22 cellular contexts compared by ENCODE assay signal in genomic region chr1:233368784-233369120, GRCh38. TPM values are rescaled to one million over a fixed set of nuclear protein-coding genes. Genes with fewer than 3 reads are reported as not detected.
A peak's percentile ranks its signal among the peaks of the same experiment; 100 is the strongest.
DNase-seq lines count a peak whose midpoint lies in the region; ATAC-seq, FAIRE-seq and TF ChIP-seq lines count a peak whose summit lies in the region.
"Had no signal": no experiment of that assay in that cellular context is flagged by ENCODE, and none has a peak within 500 bp of the region (broad histone marks: within the 10 kb centered on the region; RNA-seq: fewer than 3 reads in every experiment).

No MANE protein-coding gene starts in this region.

- no peak for TF ChIP-seq EP300 in A549 (IDR thresholded peaks at IDR 0.05)
- TF ChIP-seq EP300 in K562 (IDR thresholded peaks at IDR 0.05; ENCODE audit: low read length), result no peak

- no peak for ATAC-seq in A549
- ATAC-seq in HCT116, result no peak
- no peak for ATAC-seq in K562
- ATAC-seq in GM21529 (IDR thresholded peaks at IDR 0.05; ENCODE audit: unreplicated experiment), result no peak
- no peak for ATAC-seq in GM19023 (IDR thresholded peaks at IDR 0.05; ENCODE audit: unreplicated experiment)
- ATAC-seq: Panc1 had no signal

- peak overlapping the region; percentile 75 for H3K4me2 ChIP-seq in A549
- peak overlapping the region; percentile 60; the same call in 1 of the 2 replicates for H3K4me2 ChIP-seq in HCT116 (ENCODE audit: low read length)
- H3K4me2 ChIP-seq in K562 (ENCODE audit: insufficient read depth, low read length), result no peak overlapping the region
- H3K4me2 ChIP-seq: BLaER1 had no signal

- in situ Hi-C loops in K562 (cut with MboI), result no loop called here

- TF ChIP-seq RAD21 in A549 (conservative IDR thresholded peaks at IDR 0.05 in 1 of 2, IDR thresholded peaks at IDR 0.05 in 1 of 2), result no peak
- no peak for TF ChIP-seq RAD21 in HCT116 (IDR thresholded peaks at IDR 0.05; ENCODE audit: low read depth)
- TF ChIP-seq RAD21 in K562 (CRISPR knock-in tag; conservative IDR thresholded peaks at IDR 0.05 in 1 of 2, IDR thresholded peaks at IDR 0.05 in 1 of 2), result no peak

- TF ChIP-seq CTCF in A549 (IDR thresholded peaks at IDR 0.05) (no peak), HCT116 (IDR thresholded peaks at IDR 0.05 in 2 of 3, conservative IDR thresholded peaks at IDR 0.05 in 1 of 3; ENCODE audit: borderline replicate concordance in 1 of 3, insufficient read depth in 1 of 3, low read depth in 2 of 3, low read length in 2 of 3) (no peak), K562 (IDR thresholded peaks at IDR 0.05 in 2 of 3, conservative IDR thresholded peaks at IDR 0.05 in 1 of 3; ENCODE audit: insufficient read depth in 2 of 3, low read depth in 1 of 3, low read length in 3 of 3) (no peak), nephron (IDR thresholded peaks at IDR 0.05; ENCODE audit: unreplicated experiment in 3 of 3) (no peak)

- no peak overlapping the region for H3K4me3 ChIP-seq in A549
- no peak overlapping the region for H3K4me3 ChIP-seq in HCT116 (replicated peaks in 1 of 2; ENCODE audit: low read depth in 1 of 2, low read length in 2 of 2)
- H3K4me3 ChIP-seq in K562, result no peak overlapping the region
- H3K4me3 ChIP-seq: BLaER1, SK-N-MC had no signal

- BruUV-seq in HCT116 (replicated peaks; lab: Mats Ljungman, UMichigan) (no TSS peak), K562 (replicated peaks; lab: Mats Ljungman, UMichigan) (no TSS peak)

- peak overlapping the region; percentile 77 to 92 (median 85) for H3K27ac Mint-ChIP-seq in nephron
- H3K27ac Mint-ChIP-seq: CD8-positive, alpha-beta memory T cell had no signal

- no peak for DNase-seq in A549 (ENCODE audit: low read depth in 1 of 2, low spot score in 1 of 2)
- no peak for DNase-seq in HCT116 (ENCODE audit: low read depth, low spot score)
- DNase-seq in K562 (ENCODE audit: extremely low read depth in 1 of 4, low spot score in 3 of 4), result no peak
- no peak for DNase-seq in HTR-8/SVneo (ENCODE audit: insufficient read length, low spot score)
- DNase-seq in NCI-H2029 treated with DMSO at 0.1 percent for 48 hours (lab: John Stamatoyannopoulos, UW), result no peak
- DNase-seq: 8988T; CD8-positive, alpha-beta memory T cell; DMS 273 treated with DMSO at 0.1 percent for 48 hours; MV-4-11; NCI-H1436 treated with DMSO at 0.1 percent for 48 hours; NCI-H2081 treated with DMSO at 0.1 percent for 48 hours; NCI-H510A treated with DMSO at 0.1 percent for 48 hours; NCI-H82; Right ventricle myocardium superior had no signal

- H3K4me1 ChIP-seq in A549 (peaks cover 55% of the 10 kb centered on the region), HCT116 (ENCODE audit: control insufficient read depth in 1 of 2, insufficient read depth in 2 of 2, low read length in 2 of 2) (peaks cover 25 to 37% of the 10 kb centered on the region in 2 experiments), K562 (replicated peaks in 1 of 2; ENCODE audit: control insufficient read depth in 2 of 2, insufficient read depth in 2 of 2, low read length in 2 of 2) (no peaks in the 10 kb centered on the region)
- H3K4me1 ChIP-seq: BLaER1 had no signal

- FAIRE-seq in A549 (lab: Jason Lieb, UNC), result no peak
- no peak for FAIRE-seq in K562 (lab: Jason Lieb, UNC)
- FAIRE-seq in HTR-8/SVneo (lab: Jason Lieb, UNC), result no peak
- FAIRE-seq: GM12892, H54 had no signal

- H3K27ac ChIP-seq in A549, result peak overlapping the region; percentile 74 to 85
- no peak overlapping the region for H3K27ac ChIP-seq in HCT116 (ENCODE audit: low read depth, low read length)
- H3K27ac ChIP-seq in K562 (ENCODE audit: extremely low read depth, low read depth, low read length), result no peak overlapping the region
- H3K27ac ChIP-seq: BLaER1, SK-N-MC had no signal

- H3K79me2 ChIP-seq in HCT116 (ENCODE audit: insufficient read depth, low read length) (peaks cover 25% of the 10 kb centered on the region; the same call in 1 of the 2 replicates), K562 (ENCODE audit: control insufficient read depth, insufficient read depth, low read length) (no peaks in the 10 kb centered on the region)

- RAD21 ChIA-PET in HCT116 (lab: Charles Lee; ENCODE audit: low non-redundant PET in 1 of 2, low total read pairs in 2 of 2, uncharacterized antibody in 2 of 2, unreplicated experiment in 2 of 2), result interaction anchor here in 1 of 2 experiments (0.7 kb wide), 1 partner anchor 139 kb away, joined by 6 read pairs; no protein-coding TSS in a partner anchor

- H3K36me3 ChIP-seq in HCT116 (ENCODE audit: control insufficient read depth in 1 of 2, insufficient read depth in 2 of 2, low read length in 2 of 2) (peaks cover 4 to 8% of the 10 kb centered on the region in 2 experiments; a peak in 1 of 4 replicates), K562 (ENCODE audit: control insufficient read depth, insufficient read depth, low read length) (no peaks in the 10 kb centered on the region)

- peaks cover 31% of the 10 kb centered on the region for H3K4me1 Mint-ChIP-seq in nephron
- H3K4me1 Mint-ChIP-seq: CD8-positive, alpha-beta memory T cell had no signal

- no peaks in the 10 kb centered on the region for H3K9me2 ChIP-seq in HCT116 (ENCODE audit: insufficient read depth)

- H3K9me1 ChIP-seq in K562 (ENCODE audit: control insufficient read depth, insufficient read depth, low read length), result no peaks in the 10 kb centered on the region

- CTCF ChIA-PET in A549 (lab: Yijun Ruan, JAX) (interaction anchor here (1.2 kb wide), 1 partner anchor 9 kb away, joined by 3 read pairs; no protein-coding TSS in a partner anchor), HCT116 (lab: Charles Lee) (no interaction called here), K562 (lab: Yijun Ruan, JAX; ENCODE audit: low intra/inter-chr PET ratio) (no interaction called here)

- H4K20me1 ChIP-seq in HCT116 (ENCODE audit: insufficient read depth), result peaks cover 7% of the 10 kb centered on the region; the same call in 1 of the 2 replicates
- H4K20me1 ChIP-seq in K562 (replicated peaks; ENCODE audit: control insufficient read depth, insufficient read depth, low read length), result no peaks in the 10 kb centered on the region
- H4K20me1 ChIP-seq: BLaER1 had no signal

- H3K36me3 Mint-ChIP-seq in nephron (ENCODE audit: low read depth), result no peaks in the 10 kb centered on the region

- 83% methylated on average over 1 of the region's 1 CpG for WGBS in A549 (ENCODE audit: missing lambda C conversion rate)
- WGBS in K562 (ENCODE audit: insufficient coverage, low coverage, missing lambda C conversion rate), result 0% methylated on average over 1 of the region's 1 CpG

- H3K9me3 Mint-ChIP-seq in nephron, result no peaks in the 10 kb centered on the region
- H3K9me3 Mint-ChIP-seq: CD8-positive, alpha-beta memory T cell had no signal

- peaks cover 3% of the 10 kb centered on the region for H3K27me3 Mint-ChIP-seq in nephron (ENCODE audit: low read depth)

- H3K4me3 Mint-ChIP-seq in nephron, result no peak overlapping the region
- H3K4me3 Mint-ChIP-seq: CD8-positive, alpha-beta memory T cell had no signal

- POLR2A ChIA-PET in A549 (lab: Yijun Ruan, JAX) (no interaction called here), HCT116 (lab: Charles Lee) (no interaction called here), K562 (lab: Yijun Ruan, JAX) (no interaction called here)

- H2AFZ ChIP-seq in HCT116 (ENCODE audit: low read depth, low read length, poor library complexity, severe bottlenecking) (no peak overlapping the region), K562 (ENCODE audit: low read depth, low read length) (no peak overlapping the region)

- H3K27me3 ChIP-seq in HCT116 (ENCODE audit: insufficient read depth, low read length), result no peaks in the 10 kb centered on the region
- peaks cover 10 to 18% of the 10 kb centered on the region in 2 experiments; a peak in 3 of 5 replicates for H3K27me3 ChIP-seq in K562 (ENCODE audit: control insufficient read depth in 2 of 2, insufficient read depth in 2 of 2, low read length in 2 of 2)
- H3K27me3 ChIP-seq: BLaER1 had no signal

- TF ChIP-seq POLR2A in A549 (IDR thresholded peaks at IDR 0.05; ENCODE audit: low read length) (no peak), HCT116 (IDR thresholded peaks at IDR 0.05; ENCODE audit: borderline replicate concordance, extremely low read depth, insufficient read depth, insufficient read length) (no peak), K562 (conservative IDR thresholded peaks at IDR 0.05) (no peak)

- H3K9me3 ChIP-seq in A549 (no peaks in the 10 kb centered on the region), HCT116 (ENCODE audit: control insufficient read depth in 1 of 2, insufficient read depth in 1 of 2, low read depth in 1 of 2, low read length in 2 of 2) (no peaks in the 10 kb centered on the region), K562 (replicated peaks; ENCODE audit: control insufficient read depth, insufficient read depth, low read depth, low read length) (no peaks in the 10 kb centered on the region)
- H3K9me3 ChIP-seq: BLaER1 had no signal

- no peak overlapping the region for H3K9ac ChIP-seq in HCT116 (ENCODE audit: low read length)
- H3K9ac ChIP-seq in K562 (ENCODE audit: insufficient read depth in 1 of 2, low read depth in 2 of 2, low read length in 2 of 2), result no peak overlapping the region
- H3K9ac ChIP-seq: BLaER1 had no signal

- intact Hi-C loops in HCT116 (cut with micrococcal nuclease) (loop anchor here (5.0 kb wide), 1 partner anchor 66 kb away; no protein-coding TSS in a partner anchor), K562 (cut with micrococcal nuclease) (no loop called here)

RNA-seq across cellular contexts. Expression of gene MAP3K21, which starts 41.2 kb away (rescaled TPM):
- polyA plus RNA-seq in A549 (2011; rRNA removed) (23.5 and 26.9 TPM in 2 replicates), A549 (2017; fragmentation: RNase III; extraction: RNeasy Plus Mini Kit Qiagen cat#74134 plus additional on column Dnase treatment) (14.0 to 14.4 TPM (median 14.2 TPM) in 3 replicates), K562 (2011; rRNA removed) (0.27 and 0.86 TPM in 2 replicates), K562 (2014; fragmentation: Illumina TruSeq; extraction: Trizol) (0.46 and 0.49 TPM in 2 replicates), K562 (2014; fragmentation: Nextera tagmentation; extraction: Ambion mirVana) (under 1 TPM; 0.24 to 0.34 TPM), K562 (2014; rRNA removed) (0.45 and 0.65 TPM in 2 replicates)
- polyA plus RNA-seq in A549 (2012; cell fraction: cytosol; rRNA removed), result 12.4 and 14.9 TPM in 2 replicates
- 21.3 and 22.7 TPM in 2 replicates for polyA plus RNA-seq in A549 (2012; cell fraction: nucleus; rRNA removed)
- 30.4 and 34.4 TPM in 2 replicates for polyA minus RNA-seq in A549 (2011; rRNA and poly(A)+ RNA removed)
- total RNA-seq in HCT116 (2021; ENCODE audit: unreplicated experiment) (19.1 TPM), K562 (2014; rRNA removed) (0.23 and 0.57 TPM in 2 replicates), K562 (2014; rRNA removed; fragmentation: Illumina TruSeq; extraction: Trizol) (0.58 and 0.67 TPM in 2 replicates), K562 (2015; rRNA removed; fragmentation: Illumina TruSeq; extraction: Trizol) (0.62 and 0.68 TPM in 2 replicates), K562 (2021) (0.58 and 0.76 TPM in 2 replicates)
- 7.2 TPM in 2 replicates for polyA plus RNA-seq in HCT116 (2012)
- total RNA-seq in K562 (2011; cell fraction: chromatin; rRNA removed; ENCODE audit: low replicate concordance), result 0.83 and 1.2 TPM in 2 replicates
- 0.66 and 0.83 TPM in 2 replicates for total RNA-seq in K562 (2011; cell fraction: nucleolus; rRNA removed)
- total RNA-seq in K562 (2011; cell fraction: nucleoplasm; rRNA removed), result 0.73 and 1.3 TPM in 2 replicates
- 0.28 and 0.48 TPM in 2 replicates for polyA plus RNA-seq in K562 (2011; cell fraction: cytosol; rRNA removed)
- 0.37 and 0.82 TPM in 2 replicates for polyA plus RNA-seq in K562 (2011; cell fraction: nucleus; rRNA removed)
- polyA plus RNA-seq in K562 (2012), result 0.38 and 0.43 TPM in 2 replicates
- polyA minus RNA-seq in K562 (2011; rRNA and poly(A)+ RNA removed), result 0.66 and 1.7 TPM in 2 replicates
- polyA minus RNA-seq in K562 (2011; cell fraction: cytosol; rRNA and poly(A)+ RNA removed), result 0.55 and 0.57 TPM in 2 replicates
- 0.33 and 0.67 TPM in 2 replicates for polyA minus RNA-seq in K562 (2011; cell fraction: nucleus; rRNA and poly(A)+ RNA removed)

Comparison
In these comparisons a context has a peak if more than half of its experiments do, and no peak if none do; other contexts are left out.
1. H3K27ac ChIP-seq: peak in A549 (2 of 2); none in HCT116 (single experiment) and K562 (single experiment).
2. Of the 35 proteins assayed by ChIP-seq in both K562 and A549: peak only in K562: none; only in A549: MAFK; in both: none; in neither: 34.